Comparison of ENCODE assay signal across 1 cellular context in genomic region chr17:48442819-48443218, GRCh38.
A peak's percentile ranks its signal among the peaks of the same experiment; 100 is the strongest.
TF ChIP-seq lines count a peak whose summit lies in the region.

No MANE protein-coding gene starts in this region.

TF ChIP-seq in K562, 482 proteins besides CTCF, POLR2A, EP300 and RAD21 (continued from another document and continues in another):
- TF ChIP-seq, protein P1, sequence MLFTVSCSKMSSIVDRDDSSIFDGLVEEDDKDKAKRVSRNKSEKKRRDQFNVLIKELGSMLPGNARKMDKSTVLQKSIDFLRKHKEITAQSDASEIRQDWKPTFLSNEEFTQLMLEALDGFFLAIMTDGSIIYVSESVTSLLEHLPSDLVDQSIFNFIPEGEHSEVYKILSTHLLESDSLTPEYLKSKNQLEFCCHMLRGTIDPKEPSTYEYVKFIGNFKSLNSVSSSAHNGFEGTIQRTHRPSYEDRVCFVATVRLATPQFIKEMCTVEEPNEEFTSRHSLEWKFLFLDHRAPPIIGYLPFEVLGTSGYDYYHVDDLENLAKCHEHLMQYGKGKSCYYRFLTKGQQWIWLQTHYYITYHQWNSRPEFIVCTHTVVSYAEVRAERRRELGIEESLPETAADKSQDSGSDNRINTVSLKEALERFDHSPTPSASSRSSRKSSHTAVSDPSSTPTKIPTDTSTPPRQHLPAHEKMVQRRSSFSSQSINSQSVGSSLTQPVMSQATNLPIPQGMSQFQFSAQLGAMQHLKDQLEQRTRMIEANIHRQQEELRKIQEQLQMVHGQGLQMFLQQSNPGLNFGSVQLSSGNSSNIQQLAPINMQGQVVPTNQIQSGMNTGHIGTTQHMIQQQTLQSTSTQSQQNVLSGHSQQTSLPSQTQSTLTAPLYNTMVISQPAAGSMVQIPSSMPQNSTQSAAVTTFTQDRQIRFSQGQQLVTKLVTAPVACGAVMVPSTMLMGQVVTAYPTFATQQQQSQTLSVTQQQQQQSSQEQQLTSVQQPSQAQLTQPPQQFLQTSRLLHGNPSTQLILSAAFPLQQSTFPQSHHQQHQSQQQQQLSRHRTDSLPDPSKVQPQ (CRISPR knock-in tag; IDR thresholded peaks at IDR 0.05; ENCODE audit: borderline replicate concordance), result no peak
- TF ChIP-seq MXI1 (IDR thresholded peaks at IDR 0.05; ENCODE audit: low read depth, low read length) (no peak), BDP1 (IDR thresholded peaks at IDR 0.05; ENCODE audit: insufficient read depth, insufficient read length) (no peak), ZFP91 (CRISPR knock-in tag; IDR thresholded peaks at IDR 0.05) (no peak), ZNF12 (CRISPR knock-in tag; IDR thresholded peaks at IDR 0.05) (no peak), ZNF274 (IDR thresholded peaks at IDR 0.05; ENCODE audit: borderline replicate concordance, low read depth, low read length) (no peak), CBX3 (IDR thresholded peaks at IDR 0.05; ENCODE audit: borderline replicate concordance in 1 of 2, low read length in 2 of 2) (peak in 1 of 2 experiments; percentile 93; a peak in 1 of 3 replicates), ZBTB33 (CRISPR knock-in tag; IDR thresholded peaks at IDR 0.05) (0 out of 2 replicates have a peak, but pooled peaks have one; percentile 29), NBN (IDR thresholded peaks at IDR 0.05; ENCODE audit: low read depth) (peak; percentile 58; the same call in 1 of the 2 replicates), THRA (IDR thresholded peaks at IDR 0.05) (no peak), HMGN3 (IDR thresholded peaks at IDR 0.05; ENCODE audit: borderline replicate concordance, extremely low read depth, insufficient read length, low read depth, low read length) (no peak), CSDE1 (IDR thresholded peaks at IDR 0.05) (no peak), NCOA4 (IDR thresholded peaks at IDR 0.05; ENCODE audit: partially characterized antibody) (no peak), ZKSCAN8 (CRISPR knock-in tag; IDR thresholded peaks at IDR 0.05) (peak; percentile 61; the same call in 1 of the 2 replicates), RAD51 (IDR thresholded peaks at IDR 0.05; ENCODE audit: borderline replicate concordance, low read depth) (no peak), GABPB1 (CRISPR knock-in tag; IDR thresholded peaks at IDR 0.05) (peak; percentile 90), NR2C1 (IDR thresholded peaks at IDR 0.05) (no peak), NR2C1 (tag; IDR thresholded peaks at IDR 0.05) (no peak), ZNF224 (CRISPR knock-in tag; IDR thresholded peaks at IDR 0.05) (no peak), PTRF (tag; IDR thresholded peaks at IDR 0.05) (no peak), NFIX (CRISPR knock-in tag; IDR thresholded peaks at IDR 0.05; ENCODE audit: low read depth) (no peak), THAP7 (CRISPR knock-in tag; IDR thresholded peaks at IDR 0.05) (no peak), ARID3B (CRISPR knock-in tag; IDR thresholded peaks at IDR 0.05; ENCODE audit: borderline replicate concordance) (no peak), ZNF445 (CRISPR knock-in tag; IDR thresholded peaks at IDR 0.05; ENCODE audit: low read depth) (no peak), ARNT (IDR thresholded peaks at IDR 0.05) (peak in 1 of 2 experiments; percentile 90; a peak in 2 of 4 replicates), ELF4 (CRISPR knock-in tag; IDR thresholded peaks at IDR 0.05) (no peak), TCFL5 (CRISPR knock-in tag; conservative IDR thresholded peaks at IDR 0.05) (no peak)
- TF ChIP-seq, protein P2, sequence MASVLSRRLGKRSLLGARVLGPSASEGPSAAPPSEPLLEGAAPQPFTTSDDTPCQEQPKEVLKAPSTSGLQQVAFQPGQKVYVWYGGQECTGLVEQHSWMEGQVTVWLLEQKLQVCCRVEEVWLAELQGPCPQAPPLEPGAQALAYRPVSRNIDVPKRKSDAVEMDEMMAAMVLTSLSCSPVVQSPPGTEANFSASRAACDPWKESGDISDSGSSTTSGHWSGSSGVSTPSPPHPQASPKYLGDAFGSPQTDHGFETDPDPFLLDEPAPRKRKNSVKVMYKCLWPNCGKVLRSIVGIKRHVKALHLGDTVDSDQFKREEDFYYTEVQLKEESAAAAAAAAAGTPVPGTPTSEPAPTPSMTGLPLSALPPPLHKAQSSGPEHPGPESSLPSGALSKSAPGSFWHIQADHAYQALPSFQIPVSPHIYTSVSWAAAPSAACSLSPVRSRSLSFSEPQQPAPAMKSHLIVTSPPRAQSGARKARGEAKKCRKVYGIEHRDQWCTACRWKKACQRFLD (CRISPR knock-in tag; IDR thresholded peaks at IDR 0.05), result 0 out of 2 replicates have a peak, but pooled peaks have one; percentile 27
- TF ChIP-seq, protein P3, sequence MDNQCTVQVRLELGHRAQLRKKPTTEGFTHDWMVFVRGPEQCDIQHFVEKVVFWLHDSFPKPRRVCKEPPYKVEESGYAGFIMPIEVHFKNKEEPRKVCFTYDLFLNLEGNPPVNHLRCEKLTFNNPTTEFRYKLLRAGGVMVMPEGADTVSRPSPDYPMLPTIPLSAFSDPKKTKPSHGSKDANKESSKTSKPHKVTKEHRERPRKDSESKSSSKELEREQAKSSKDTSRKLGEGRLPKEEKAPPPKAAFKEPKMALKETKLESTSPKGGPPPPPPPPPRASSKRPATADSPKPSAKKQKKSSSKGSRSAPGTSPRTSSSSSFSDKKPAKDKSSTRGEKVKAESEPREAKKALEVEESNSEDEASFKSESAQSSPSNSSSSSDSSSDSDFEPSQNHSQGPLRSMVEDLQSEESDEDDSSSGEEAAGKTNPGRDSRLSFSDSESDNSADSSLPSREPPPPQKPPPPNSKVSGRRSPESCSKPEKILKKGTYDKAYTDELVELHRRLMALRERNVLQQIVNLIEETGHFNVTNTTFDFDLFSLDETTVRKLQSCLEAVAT (IDR thresholded peaks at IDR 0.05), result 0 out of 4 replicates have a peak, but pooled peaks have one; percentile 27 to 53
- TF ChIP-seq, protein P4, sequence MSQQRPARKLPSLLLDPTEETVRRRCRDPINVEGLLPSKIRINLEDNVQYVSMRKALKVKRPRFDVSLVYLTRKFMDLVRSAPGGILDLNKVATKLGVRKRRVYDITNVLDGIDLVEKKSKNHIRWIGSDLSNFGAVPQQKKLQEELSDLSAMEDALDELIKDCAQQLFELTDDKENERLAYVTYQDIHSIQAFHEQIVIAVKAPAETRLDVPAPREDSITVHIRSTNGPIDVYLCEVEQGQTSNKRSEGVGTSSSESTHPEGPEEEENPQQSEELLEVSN (IDR thresholded peaks at IDR 0.05; ENCODE audit: borderline replicate concordance in 1 of 2, extremely low read depth in 1 of 2, insufficient read depth in 1 of 2, insufficient read length in 1 of 2, low read depth in 1 of 2, low read length in 1 of 2, poor library complexity in 1 of 2, severe bottlenecking in 1 of 2), result no peak
- TF ChIP-seq, protein P5, sequence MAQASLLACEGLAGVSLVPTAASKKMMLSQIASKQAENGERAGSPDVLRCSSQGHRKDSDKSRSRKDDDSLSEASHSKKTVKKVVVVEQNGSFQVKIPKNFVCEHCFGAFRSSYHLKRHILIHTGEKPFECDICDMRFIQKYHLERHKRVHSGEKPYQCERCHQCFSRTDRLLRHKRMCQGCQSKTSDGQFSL (CRISPR knock-in tag; IDR thresholded peaks at IDR 0.05), result no peak
- TF ChIP-seq, protein P5 (tag; IDR thresholded peaks at IDR 0.05), result no peak
- TF ChIP-seq, protein P6, sequence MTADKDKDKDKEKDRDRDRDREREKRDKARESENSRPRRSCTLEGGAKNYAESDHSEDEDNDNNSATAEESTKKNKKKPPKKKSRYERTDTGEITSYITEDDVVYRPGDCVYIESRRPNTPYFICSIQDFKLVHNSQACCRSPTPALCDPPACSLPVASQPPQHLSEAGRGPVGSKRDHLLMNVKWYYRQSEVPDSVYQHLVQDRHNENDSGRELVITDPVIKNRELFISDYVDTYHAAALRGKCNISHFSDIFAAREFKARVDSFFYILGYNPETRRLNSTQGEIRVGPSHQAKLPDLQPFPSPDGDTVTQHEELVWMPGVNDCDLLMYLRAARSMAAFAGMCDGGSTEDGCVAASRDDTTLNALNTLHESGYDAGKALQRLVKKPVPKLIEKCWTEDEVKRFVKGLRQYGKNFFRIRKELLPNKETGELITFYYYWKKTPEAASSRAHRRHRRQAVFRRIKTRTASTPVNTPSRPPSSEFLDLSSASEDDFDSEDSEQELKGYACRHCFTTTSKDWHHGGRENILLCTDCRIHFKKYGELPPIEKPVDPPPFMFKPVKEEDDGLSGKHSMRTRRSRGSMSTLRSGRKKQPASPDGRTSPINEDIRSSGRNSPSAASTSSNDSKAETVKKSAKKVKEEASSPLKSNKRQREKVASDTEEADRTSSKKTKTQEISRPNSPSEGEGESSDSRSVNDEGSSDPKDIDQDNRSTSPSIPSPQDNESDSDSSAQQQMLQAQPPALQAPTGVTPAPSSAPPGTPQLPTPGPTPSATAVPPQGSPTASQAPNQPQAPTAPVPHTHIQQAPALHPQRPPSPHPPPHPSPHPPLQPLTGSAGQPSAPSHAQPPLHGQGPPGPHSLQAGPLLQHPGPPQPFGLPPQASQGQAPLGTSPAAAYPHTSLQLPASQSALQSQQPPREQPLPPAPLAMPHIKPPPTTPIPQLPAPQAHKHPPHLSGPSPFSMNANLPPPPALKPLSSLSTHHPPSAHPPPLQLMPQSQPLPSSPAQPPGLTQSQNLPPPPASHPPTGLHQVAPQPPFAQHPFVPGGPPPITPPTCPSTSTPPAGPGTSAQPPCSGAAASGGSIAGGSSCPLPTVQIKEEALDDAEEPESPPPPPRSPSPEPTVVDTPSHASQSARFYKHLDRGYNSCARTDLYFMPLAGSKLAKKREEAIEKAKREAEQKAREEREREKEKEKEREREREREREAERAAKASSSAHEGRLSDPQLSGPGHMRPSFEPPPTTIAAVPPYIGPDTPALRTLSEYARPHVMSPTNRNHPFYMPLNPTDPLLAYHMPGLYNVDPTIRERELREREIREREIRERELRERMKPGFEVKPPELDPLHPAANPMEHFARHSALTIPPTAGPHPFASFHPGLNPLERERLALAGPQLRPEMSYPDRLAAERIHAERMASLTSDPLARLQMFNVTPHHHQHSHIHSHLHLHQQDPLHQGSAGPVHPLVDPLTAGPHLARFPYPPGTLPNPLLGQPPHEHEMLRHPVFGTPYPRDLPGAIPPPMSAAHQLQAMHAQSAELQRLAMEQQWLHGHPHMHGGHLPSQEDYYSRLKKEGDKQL (CRISPR knock-in tag; IDR thresholded peaks at IDR 0.05; ENCODE audit: borderline replicate concordance), result no peak
- TF ChIP-seq, protein P7, sequence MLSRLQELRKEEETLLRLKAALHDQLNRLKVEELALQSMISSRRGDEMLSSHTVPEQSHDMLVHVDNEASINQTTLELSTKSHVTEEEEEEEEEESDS (CRISPR knock-in tag; IDR thresholded peaks at IDR 0.05), result no peak
